ENCODE assay signal across 8 cellular contexts in the genomic region with DNA sequence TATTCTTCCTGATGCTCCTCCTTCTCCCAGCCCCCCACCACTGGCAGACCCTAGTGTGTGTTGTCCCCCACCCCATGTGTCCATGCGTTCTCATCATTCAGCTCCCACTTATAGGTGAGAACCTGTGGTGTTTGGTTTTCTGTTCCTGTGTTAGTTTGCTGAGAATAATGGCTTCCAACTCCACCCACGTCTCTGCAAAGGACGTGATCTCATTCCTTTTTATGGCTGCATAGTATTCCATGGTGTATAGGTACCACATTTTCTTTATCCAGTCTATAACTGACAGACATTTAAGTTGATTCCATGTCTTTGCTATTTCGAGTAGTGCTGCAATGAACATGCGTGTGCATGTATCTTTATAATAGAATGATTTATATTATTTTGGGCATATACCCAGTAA. TPM values are rescaled to one million over a fixed set of nuclear protein-coding genes. Genes with fewer than 3 reads are reported as not detected.
"Had no signal": no experiment of that assay in that cellular context is flagged by ENCODE, and none has a peak within 500 bp of the region (broad histone marks: within the 10 kb centered on the region; RNA-seq: fewer than 3 reads in every experiment).

No MANE protein-coding gene starts in this region.

RNA-seq across cellular contexts. Expression of a gene that starts 12.2 kb away (rescaled TPM):
- total RNA-seq: PC-3, PC-9, RPMI7951, SJSA1, SK-MEL-5 had no signal
- polyA plus RNA-seq: SK-N-SH had no signal

RNA-seq across cellular contexts. Expression of a gene that starts 55.2 kb away (rescaled TPM):
- total RNA-seq: OCI-LY7, PC-3, PC-9, RPMI7951, SJCRH30, SJSA1 had no signal
- polyA plus RNA-seq: SK-N-SH had no signal
